Comparison of ENCODE assay signal across 8 cellular contexts in genomic region chr5:36606437-36607113, GRCh38. TPM values are rescaled to one million over a fixed set of nuclear protein-coding genes. Genes with fewer than 3 reads are reported as not detected.
DNase-seq lines count a peak whose midpoint lies in the region; ATAC-seq lines count a peak whose summit lies in the region.

Gene SLC1A3 (plus strand): TSS chr5:36606606. CDS start chr5:36608424, 1,818 bp downstream.

- H3F3A ChIP-seq in GM23248 (ENCODE audit: insufficient read depth), result peaks cover 21% of the 10 kb centered on the region

- DNase-seq in DMS79 treated with DMSO at 0.1 percent for 48 hours (lab: John Stamatoyannopoulos, UW) (peak; percentile 7), DMS79 (lab: John Stamatoyannopoulos, UW) (no peak), GM23248 (peak; percentile 87), KBM-7 (peak; percentile 83), mucosa of gallbladder (ENCODE audit: low spot score) (peak; percentile 47)
- peak; percentile 60 to 73 for DNase-seq in stimulated activated naive CD8-positive, alpha-beta T cell treated with anti-CD3 and anti-CD28 coated beads, Interleukin-15, amount 100 ng/mL, for 72 hours

- H3K36me3 ChIP-seq in GM23248 (ENCODE audit: low read depth) (no peaks in the 10 kb centered on the region), esophagus (ENCODE audit: control insufficient read depth in 2 of 2, insufficient read depth in 2 of 2, low read length in 1 of 2) (no peaks in the 10 kb centered on the region)

- H3K9me3 Mint-ChIP-seq in stimulated activated naive CD8-positive, alpha-beta T cell treated with anti-CD3 and anti-CD28 coated beads, Interleukin-15, amount 100 ng/mL, for 72 hours, result no peaks in the 10 kb centered on the region

- 1% methylated on average over 20 of the region's 20 CpGs for WGBS in GM23248 (ENCODE audit: low coverage in 1 of 2, low lambda C conversion rate in 2 of 2, missing lambda C conversion rate in 2 of 2), 2 experiments
- WGBS in esophagus, 2 donors, result 0 to 1% methylated on average over 20 of the region's 20 CpGs

- H4K20me1 ChIP-seq in GM23248 (ENCODE audit: insufficient read depth), result no peaks in the 10 kb centered on the region

- no peaks in the 10 kb centered on the region for H3K79me2 ChIP-seq in GM23248 (ENCODE audit: insufficient read depth)

- peak; percentile 76 to 83 for ATAC-seq in activated CD4-positive, CD25-positive, alpha-beta regulatory T cell treated with anti-CD3 and anti-CD28 coated beads, Interleukin-2, amount 50 U/mL, for 24 hours
- ATAC-seq in stimulated activated naive CD8-positive, alpha-beta T cell treated with anti-CD3 and anti-CD28 coated beads, Interleukin-15, amount 100 ng/mL, for 72 hours, result peak; percentile 96

- peaks cover 16% of the 10 kb centered on the region for H3K4me1 Mint-ChIP-seq in stimulated activated naive CD8-positive, alpha-beta T cell treated with anti-CD3 and anti-CD28 coated beads, Interleukin-15, amount 100 ng/mL, for 72 hours

- H2AFZ ChIP-seq in GM23248, result peak within 1 kb of the TSS; percentile 92

- H3K9me3 ChIP-seq in GM23248 (ENCODE audit: low read depth) (no peaks in the 10 kb centered on the region), esophagus (ENCODE audit: control insufficient read depth in 2 of 2, insufficient read depth in 1 of 2, low read depth in 1 of 2, low read length in 1 of 2) (no peaks in the 10 kb centered on the region)

- peak within 1 kb of the TSS; percentile 50 for H3K27ac ChIP-seq in GM23248
- H3K27ac ChIP-seq in esophagus (ENCODE audit: low read depth in 2 of 2, low read length in 1 of 2), result peak within 1 kb of the TSS; percentile 6

- H3K27ac Mint-ChIP-seq in stimulated activated naive CD8-positive, alpha-beta T cell treated with anti-CD3 and anti-CD28 coated beads, Interleukin-15, amount 100 ng/mL, for 72 hours, result peak within 1 kb of the TSS in 1 of 2 donors; percentile 21

- H3K4me3 ChIP-seq in GM23248 (peak within 1 kb of the TSS; percentile 79), esophagus (ENCODE audit: low read depth in 1 of 2, low read length in 2 of 2) (peak within 1 kb of the TSS; percentile 52 to 77)

- peaks cover 56% of the 10 kb centered on the region for H3K27me3 Mint-ChIP-seq in stimulated activated naive CD8-positive, alpha-beta T cell treated with anti-CD3 and anti-CD28 coated beads, Interleukin-15, amount 100 ng/mL, for 72 hours

- H3K27me3 ChIP-seq in GM23248 (replicated peaks; ENCODE audit: insufficient read depth) (no peaks in the 10 kb centered on the region), esophagus (ENCODE audit: control insufficient read depth in 1 of 2, insufficient read depth in 2 of 2, low read length in 2 of 2) (peaks cover 0 to 3% of the 10 kb centered on the region in 2 donors)

- H3K4me2 ChIP-seq in GM23248 (ENCODE audit: unreplicated experiment), result peak within 1 kb of the TSS; percentile 97

- in situ Hi-C loops in GM23248 (cut with MboI) (no loop called here), KBM-7 (cut with MboI; ENCODE audit: low pct_unique_long_range_greater_than_20kb, low sequenced_read_pairs) (no loop called here)

- peak within 1 kb of the TSS; percentile 86 for H3K4me3 Mint-ChIP-seq in stimulated activated naive CD8-positive, alpha-beta T cell treated with anti-CD3 and anti-CD28 coated beads, Interleukin-15, amount 100 ng/mL, for 72 hours

- H3K9ac ChIP-seq in GM23248, result peak within 1 kb of the TSS; percentile 75

- H3K9me2 ChIP-seq in GM23248 (ENCODE audit: insufficient read depth), result no peaks in the 10 kb centered on the region

- H3K4me1 ChIP-seq in GM23248 (ENCODE audit: insufficient read depth) (peaks cover 18% of the 10 kb centered on the region), esophagus (ENCODE audit: control insufficient read depth in 2 of 2, insufficient read depth in 2 of 2, low read length in 1 of 2) (no peaks in the 10 kb centered on the region)

RNA-seq across cellular contexts. Expression of gene SLC1A3, which starts in this region (rescaled TPM):
- 1.8 and 2.5 TPM in 2 replicates for total RNA-seq in GM23248 (2014; rRNA removed; shearing (Covaris generic))
- polyA plus RNA-seq in GM23248 (2016; fragmentation: Nextera tagmentation; extraction: Ambion mirVana) (1.7 and 2.3 TPM in 2 replicates), esophagus (10 to 100 TPM; 13.5 to 16.1 TPM)
- total RNA-seq in mucosa of gallbladder, result 26.2 TPM
